Comparison of ENCODE assay signal across 7 cellular contexts in the genomic region with DNA sequence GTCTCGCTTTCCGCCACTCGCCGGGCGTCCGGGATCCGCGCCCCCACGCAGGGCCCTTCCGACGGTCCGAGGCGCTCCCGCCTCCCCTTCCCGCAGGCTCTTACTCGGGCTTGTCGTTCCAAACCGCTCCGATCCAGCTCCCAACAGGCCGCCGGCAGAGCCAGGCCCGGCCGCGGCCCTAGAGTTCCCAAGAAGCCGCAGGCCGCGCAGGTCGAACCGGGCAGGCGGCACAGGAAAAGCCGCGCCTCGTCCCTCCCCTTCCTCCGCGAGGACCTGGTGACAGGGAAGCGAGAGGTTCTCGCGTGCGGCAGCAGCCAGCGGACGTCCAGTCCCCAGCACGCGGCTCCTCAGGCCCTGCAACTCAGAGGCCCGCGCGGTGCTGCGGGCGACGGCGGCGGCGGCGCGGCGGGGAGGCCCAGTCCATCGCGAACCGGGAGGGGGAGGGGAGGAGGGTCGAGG. TPM values are rescaled to one million over a fixed set of nuclear protein-coding genes. Genes with fewer than 3 reads are reported as not detected.
DNase-seq lines count a peak whose midpoint lies in the region; ATAC-seq and TF ChIP-seq lines count a peak whose summit lies in the region.

No MANE protein-coding gene starts in this region.

- peaks cover 22% of the 10 kb centered on the region for H3K4me1 Mint-ChIP-seq in endodermal cell
- peaks cover 43 to 57% of the 10 kb centered on the region in 2 donors for H3K4me1 Mint-ChIP-seq in natural killer cell

- H3K36me3 ChIP-seq in endodermal cell (ENCODE audit: control insufficient read depth, insufficient read depth, low read length), result peaks cover 24% of the 10 kb centered on the region

- H3K9me3 ChIP-seq in endodermal cell (ENCODE audit: control insufficient read depth, low read length), result peaks cover 4% of the 10 kb centered on the region

- peak overlapping the region; percentile 87 for H3K4me3 ChIP-seq in endodermal cell (ENCODE audit: low read length)

- H3K27me3 ChIP-seq in endodermal cell (ENCODE audit: control insufficient read depth, insufficient read depth, low read length, poor library complexity, severe bottlenecking), result no peaks in the 10 kb centered on the region

- intact Hi-C loops in natural killer cell (cut with micrococcal nuclease), result loop anchor here (5.0 kb wide), 5 partner anchors 150 to 870 kb away; a partner anchor contains a TSS

- TF ChIP-seq CTCF in endodermal cell (conservative IDR thresholded peaks at IDR 0.05), result no peak
- TF ChIP-seq CTCF in natural killer cell (IDR thresholded peaks at IDR 0.05), result no peak

- ATAC-seq in GM18861 (IDR thresholded peaks at IDR 0.05; ENCODE audit: unreplicated experiment), result peak; percentile 25
- ATAC-seq in HG02610 (IDR thresholded peaks at IDR 0.05; ENCODE audit: unreplicated experiment), result peak; percentile 38
- peak in 1 of 3 donors; percentile 46 for ATAC-seq in natural killer cell

- 0% methylated on average over 3 to 59 of the region's 59 CpGs for WGBS in endodermal cell (ENCODE audit: insufficient coverage in 1 of 2, insufficient read length in 1 of 2), 2 experiments

- peak overlapping the region; percentile 96 for H3K9ac ChIP-seq in endodermal cell (ENCODE audit: extremely low read depth, low read length, poor library complexity, severe bottlenecking)

- peak overlapping the region; percentile 98 for H3K27ac ChIP-seq in endodermal cell (ENCODE audit: low read depth, low read length)

- in situ Hi-C loops in ACHN (cut with HindIII; ENCODE audit: low pct_ligation_motif_present, low pct_unique_long_range_greater_than_20kb, low sequenced_read_pairs), result no loop called here

- H3K4me1 ChIP-seq in endodermal cell (ENCODE audit: control insufficient read depth, insufficient read depth, low read length), result no peaks in the 10 kb centered on the region

- H3K36me3 Mint-ChIP-seq in endodermal cell (ENCODE audit: low read depth) (peaks cover 25% of the 10 kb centered on the region), natural killer cell (no peaks in the 10 kb centered on the region)

- H3K27ac Mint-ChIP-seq in endodermal cell, result peak overlapping the region; percentile 94
- H3K27ac Mint-ChIP-seq in natural killer cell, result peak overlapping the region; percentile 99

- no peaks in the 10 kb centered on the region for H3K27me3 Mint-ChIP-seq in endodermal cell (ENCODE audit: insufficient read depth)
- H3K27me3 Mint-ChIP-seq in natural killer cell (ENCODE audit: low read depth in 2 of 2), result no peaks in the 10 kb centered on the region

- H3K4me3 Mint-ChIP-seq in endodermal cell (peak overlapping the region; percentile 78), natural killer cell (peak overlapping the region; percentile 88)

- DNase-seq in endodermal cell (no peak), natural killer cell (no peak), ACHN (no peak), kidney tubule cell (ENCODE audit: low spot score) (no peak)

- H3K9me3 Mint-ChIP-seq in endodermal cell (peaks cover 2% of the 10 kb centered on the region), natural killer cell (no peaks in the 10 kb centered on the region)

TF ChIP-seq in PFSK-1, 5 proteins besides CTCF, POLR2A, EP300 and RAD21:
- TF ChIP-seq POLR2AphosphoS5 (IDR thresholded peaks at IDR 0.05; ENCODE audit: low read depth, low read length) (peak; percentile 30; the same call in 1 of the 2 replicates), FOXP2 (optimal IDR thresholded peaks at IDR 0.05; ENCODE audit: borderline replicate concordance, extremely low read depth, extremely low read length, insufficient read depth) (no peak)
- TF ChIP-seq, protein P1, sequence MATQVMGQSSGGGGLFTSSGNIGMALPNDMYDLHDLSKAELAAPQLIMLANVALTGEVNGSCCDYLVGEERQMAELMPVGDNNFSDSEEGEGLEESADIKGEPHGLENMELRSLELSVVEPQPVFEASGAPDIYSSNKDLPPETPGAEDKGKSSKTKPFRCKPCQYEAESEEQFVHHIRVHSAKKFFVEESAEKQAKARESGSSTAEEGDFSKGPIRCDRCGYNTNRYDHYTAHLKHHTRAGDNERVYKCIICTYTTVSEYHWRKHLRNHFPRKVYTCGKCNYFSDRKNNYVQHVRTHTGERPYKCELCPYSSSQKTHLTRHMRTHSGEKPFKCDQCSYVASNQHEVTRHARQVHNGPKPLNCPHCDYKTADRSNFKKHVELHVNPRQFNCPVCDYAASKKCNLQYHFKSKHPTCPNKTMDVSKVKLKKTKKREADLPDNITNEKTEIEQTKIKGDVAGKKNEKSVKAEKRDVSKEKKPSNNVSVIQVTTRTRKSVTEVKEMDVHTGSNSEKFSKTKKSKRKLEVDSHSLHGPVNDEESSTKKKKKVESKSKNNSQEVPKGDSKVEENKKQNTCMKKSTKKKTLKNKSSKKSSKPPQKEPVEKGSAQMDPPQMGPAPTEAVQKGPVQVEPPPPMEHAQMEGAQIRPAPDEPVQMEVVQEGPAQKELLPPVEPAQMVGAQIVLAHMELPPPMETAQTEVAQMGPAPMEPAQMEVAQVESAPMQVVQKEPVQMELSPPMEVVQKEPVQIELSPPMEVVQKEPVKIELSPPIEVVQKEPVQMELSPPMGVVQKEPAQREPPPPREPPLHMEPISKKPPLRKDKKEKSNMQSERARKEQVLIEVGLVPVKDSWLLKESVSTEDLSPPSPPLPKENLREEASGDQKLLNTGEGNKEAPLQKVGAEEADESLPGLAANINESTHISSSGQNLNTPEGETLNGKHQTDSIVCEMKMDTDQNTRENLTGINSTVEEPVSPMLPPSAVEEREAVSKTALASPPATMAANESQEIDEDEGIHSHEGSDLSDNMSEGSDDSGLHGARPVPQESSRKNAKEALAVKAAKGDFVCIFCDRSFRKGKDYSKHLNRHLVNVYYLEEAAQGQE (IDR thresholded peaks at IDR 0.05; ENCODE audit: insufficient read depth in 1 of 2, low read depth in 2 of 2, low read length in 2 of 2), result 0 out of 4 replicates have a peak, but pooled peaks of 1 of the 2 experiments have one; percentile 13

RNA-seq across cellular contexts. Expression of a gene that starts 0.3 kb away (rescaled TPM):
- 33.9 TPM for polyA plus RNA-seq in PFSK-1 (2012; ENCODE audit: insufficient read length, low read depth)
- 100 to 1,000 TPM; 118 to 132 TPM for total RNA-seq in endodermal cell
- 62.0 TPM for polyA plus RNA-seq in endodermal cell (2013, experiment 1 of 2)
- 64.7 TPM for polyA plus RNA-seq in endodermal cell (2013, experiment 2 of 2)
- 100 to 1,000 TPM; 162 to 202 (median 179) TPM for total RNA-seq in natural killer cell
